ENCODE assay signal across 2 cellular contexts in the genomic region with DNA sequence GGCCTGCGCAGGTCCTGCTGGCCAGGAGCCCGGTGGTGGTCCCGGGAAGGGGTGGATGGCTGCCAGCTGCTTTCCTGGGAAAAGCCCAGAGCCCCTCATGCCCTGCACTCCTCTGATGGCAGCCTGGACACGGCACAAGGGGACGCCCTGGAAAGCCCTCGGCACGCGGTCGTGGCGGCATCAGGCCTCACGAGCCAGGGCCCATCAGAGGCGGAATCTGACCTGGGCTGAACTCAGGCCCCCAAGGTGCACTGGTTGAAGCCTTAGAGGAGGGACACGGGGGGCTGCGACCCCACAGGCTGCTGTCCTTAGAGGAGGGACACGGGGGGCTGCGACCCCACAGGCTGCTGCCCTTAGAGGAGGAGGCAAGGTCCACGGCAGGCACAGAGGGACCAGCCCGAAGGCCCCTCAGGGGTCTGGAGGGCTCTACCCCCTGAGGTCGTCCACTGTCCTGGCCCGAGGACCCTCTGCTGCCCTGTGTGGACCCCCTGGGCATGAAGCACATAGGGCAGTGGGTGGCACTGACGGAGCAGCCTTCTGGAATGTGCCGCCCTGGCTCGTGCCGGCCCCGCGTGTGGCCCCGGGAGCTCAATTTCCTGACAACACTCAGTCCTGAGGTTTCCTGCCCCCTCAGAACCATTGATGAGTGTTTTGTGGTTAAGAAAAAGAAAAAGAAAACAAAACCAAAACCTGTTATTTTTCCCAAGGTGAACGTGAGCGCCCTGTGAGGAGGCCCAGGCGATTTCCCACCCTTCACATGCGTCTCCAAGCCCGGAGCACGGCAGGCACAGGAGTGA.
TF ChIP-seq lines count a peak whose summit lies in the region.

No MANE protein-coding gene starts in this region.

TF ChIP-seq in SK-N-SH treated with all-trans-retinoic acid at 6 μM for 48 hours, 23 proteins besides CTCF, POLR2A, EP300 and RAD21 (continued from another document):
- TF ChIP-seq, protein P1, sequence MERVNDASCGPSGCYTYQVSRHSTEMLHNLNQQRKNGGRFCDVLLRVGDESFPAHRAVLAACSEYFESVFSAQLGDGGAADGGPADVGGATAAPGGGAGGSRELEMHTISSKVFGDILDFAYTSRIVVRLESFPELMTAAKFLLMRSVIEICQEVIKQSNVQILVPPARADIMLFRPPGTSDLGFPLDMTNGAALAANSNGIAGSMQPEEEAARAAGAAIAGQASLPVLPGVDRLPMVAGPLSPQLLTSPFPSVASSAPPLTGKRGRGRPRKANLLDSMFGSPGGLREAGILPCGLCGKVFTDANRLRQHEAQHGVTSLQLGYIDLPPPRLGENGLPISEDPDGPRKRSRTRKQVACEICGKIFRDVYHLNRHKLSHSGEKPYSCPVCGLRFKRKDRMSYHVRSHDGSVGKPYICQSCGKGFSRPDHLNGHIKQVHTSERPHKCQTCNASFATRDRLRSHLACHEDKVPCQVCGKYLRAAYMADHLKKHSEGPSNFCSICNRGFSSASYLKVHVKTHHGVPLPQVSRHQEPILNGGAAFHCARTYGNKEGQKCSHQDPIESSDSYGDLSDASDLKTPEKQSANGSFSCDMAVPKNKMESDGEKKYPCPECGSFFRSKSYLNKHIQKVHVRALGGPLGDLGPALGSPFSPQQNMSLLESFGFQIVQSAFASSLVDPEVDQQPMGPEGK (CRISPR knock-in tag; IDR thresholded peaks at IDR 0.05; ENCODE audit: borderline replicate concordance) = no peak
- TF ChIP-seq, protein P2, sequence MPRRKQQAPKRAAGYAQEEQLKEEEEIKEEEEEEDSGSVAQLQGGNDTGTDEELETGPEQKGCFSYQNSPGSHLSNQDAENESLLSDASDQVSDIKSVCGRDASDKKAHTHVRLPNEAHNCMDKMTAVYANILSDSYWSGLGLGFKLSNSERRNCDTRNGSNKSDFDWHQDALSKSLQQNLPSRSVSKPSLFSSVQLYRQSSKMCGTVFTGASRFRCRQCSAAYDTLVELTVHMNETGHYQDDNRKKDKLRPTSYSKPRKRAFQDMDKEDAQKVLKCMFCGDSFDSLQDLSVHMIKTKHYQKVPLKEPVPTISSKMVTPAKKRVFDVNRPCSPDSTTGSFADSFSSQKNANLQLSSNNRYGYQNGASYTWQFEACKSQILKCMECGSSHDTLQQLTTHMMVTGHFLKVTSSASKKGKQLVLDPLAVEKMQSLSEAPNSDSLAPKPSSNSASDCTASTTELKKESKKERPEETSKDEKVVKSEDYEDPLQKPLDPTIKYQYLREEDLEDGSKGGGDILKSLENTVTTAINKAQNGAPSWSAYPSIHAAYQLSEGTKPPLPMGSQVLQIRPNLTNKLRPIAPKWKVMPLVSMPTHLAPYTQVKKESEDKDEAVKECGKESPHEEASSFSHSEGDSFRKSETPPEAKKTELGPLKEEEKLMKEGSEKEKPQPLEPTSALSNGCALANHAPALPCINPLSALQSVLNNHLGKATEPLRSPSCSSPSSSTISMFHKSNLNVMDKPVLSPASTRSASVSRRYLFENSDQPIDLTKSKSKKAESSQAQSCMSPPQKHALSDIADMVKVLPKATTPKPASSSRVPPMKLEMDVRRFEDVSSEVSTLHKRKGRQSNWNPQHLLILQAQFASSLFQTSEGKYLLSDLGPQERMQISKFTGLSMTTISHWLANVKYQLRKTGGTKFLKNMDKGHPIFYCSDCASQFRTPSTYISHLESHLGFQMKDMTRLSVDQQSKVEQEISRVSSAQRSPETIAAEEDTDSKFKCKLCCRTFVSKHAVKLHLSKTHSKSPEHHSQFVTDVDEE (CRISPR knock-in tag; IDR thresholded peaks at IDR 0.05) = no peak
- TF ChIP-seq RARB (CRISPR knock-in tag; IDR thresholded peaks at IDR 0.05) = no peak
- no peak for TF ChIP-seq ZFP30 (CRISPR knock-in tag; IDR thresholded peaks at IDR 0.05)
- TF ChIP-seq ESRRG (CRISPR knock-in tag; IDR thresholded peaks at IDR 0.05) = no peak
- no peak for TF ChIP-seq ZNF565 (CRISPR knock-in tag; conservative IDR thresholded peaks at IDR 0.05; ENCODE audit: low read depth)
- no peak for TF ChIP-seq PPARA (CRISPR knock-in tag; IDR thresholded peaks at IDR 0.05; ENCODE audit: borderline replicate concordance)

TF ChIP-seq in SK-N-SH, 30 proteins besides CTCF, POLR2A, EP300 and RAD21 (continued from another document):
- TF ChIP-seq, protein P3, sequence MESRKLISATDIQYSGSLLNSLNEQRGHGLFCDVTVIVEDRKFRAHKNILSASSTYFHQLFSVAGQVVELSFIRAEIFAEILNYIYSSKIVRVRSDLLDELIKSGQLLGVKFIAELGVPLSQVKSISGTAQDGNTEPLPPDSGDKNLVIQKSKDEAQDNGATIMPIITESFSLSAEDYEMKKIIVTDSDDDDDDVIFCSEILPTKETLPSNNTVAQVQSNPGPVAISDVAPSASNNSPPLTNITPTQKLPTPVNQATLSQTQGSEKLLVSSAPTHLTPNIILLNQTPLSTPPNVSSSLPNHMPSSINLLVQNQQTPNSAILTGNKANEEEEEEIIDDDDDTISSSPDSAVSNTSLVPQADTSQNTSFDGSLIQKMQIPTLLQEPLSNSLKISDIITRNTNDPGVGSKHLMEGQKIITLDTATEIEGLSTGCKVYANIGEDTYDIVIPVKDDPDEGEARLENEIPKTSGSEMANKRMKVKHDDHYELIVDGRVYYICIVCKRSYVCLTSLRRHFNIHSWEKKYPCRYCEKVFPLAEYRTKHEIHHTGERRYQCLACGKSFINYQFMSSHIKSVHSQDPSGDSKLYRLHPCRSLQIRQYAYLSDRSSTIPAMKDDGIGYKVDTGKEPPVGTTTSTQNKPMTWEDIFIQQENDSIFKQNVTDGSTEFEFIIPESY (IDR thresholded peaks at IDR 0.05; ENCODE audit: borderline replicate concordance, low read depth) = no peak
- TF ChIP-seq MEF2A (IDR thresholded peaks at IDR 0.05; ENCODE audit: borderline replicate concordance, low read depth) = no peak
- TF ChIP-seq, protein P4, sequence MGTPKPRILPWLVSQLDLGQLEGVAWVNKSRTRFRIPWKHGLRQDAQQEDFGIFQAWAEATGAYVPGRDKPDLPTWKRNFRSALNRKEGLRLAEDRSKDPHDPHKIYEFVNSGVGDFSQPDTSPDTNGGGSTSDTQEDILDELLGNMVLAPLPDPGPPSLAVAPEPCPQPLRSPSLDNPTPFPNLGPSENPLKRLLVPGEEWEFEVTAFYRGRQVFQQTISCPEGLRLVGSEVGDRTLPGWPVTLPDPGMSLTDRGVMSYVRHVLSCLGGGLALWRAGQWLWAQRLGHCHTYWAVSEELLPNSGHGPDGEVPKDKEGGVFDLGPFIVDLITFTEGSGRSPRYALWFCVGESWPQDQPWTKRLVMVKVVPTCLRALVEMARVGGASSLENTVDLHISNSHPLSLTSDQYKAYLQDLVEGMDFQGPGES (IDR thresholded peaks at IDR 0.05; ENCODE audit: low read depth, low read length) = no peak
- no peak for TF ChIP-seq RXRA (IDR thresholded peaks at IDR 0.05; ENCODE audit: borderline replicate concordance, low read depth)
- TF ChIP-seq FOXM1 (IDR thresholded peaks at IDR 0.05; ENCODE audit: low read depth) = no peak
- no peak for TF ChIP-seq EZH2phosphoT487 (IDR thresholded peaks at IDR 0.05; ENCODE audit: borderline replicate concordance, low read depth)
- no peak for TF ChIP-seq RFX5 (IDR thresholded peaks at IDR 0.05; ENCODE audit: low read length)
